17 cellular contexts compared by ENCODE assay signal in genomic region chr4:65437102-65437501, GRCh38.
DNase-seq lines count a peak whose midpoint lies in the region; TF ChIP-seq lines count a peak whose summit lies in the region.
"Had no signal": no experiment of that assay in that cellular context is flagged by ENCODE, and none has a peak within 500 bp of the region (broad histone marks: within the 10 kb centered on the region; RNA-seq: fewer than 3 reads in every experiment).

No MANE protein-coding gene starts in this region.

- H3K4me3 ChIP-seq in choroid plexus epithelial cell (ENCODE audit: low read depth, low read length), result no peak overlapping the region
- H3K4me3 ChIP-seq: BLaER1, GM12878, GM23338, MG63 had no signal

- no peaks in the 10 kb centered on the region for H3K36me3 Mint-ChIP-seq in activated CD4-positive, alpha-beta memory T cell treated with anti-CD3 and anti-CD28 coated beads for 36 hours
- H3K36me3 Mint-ChIP-seq in activated T-helper 1 cell treated with anti-CD3 and anti-CD28 coated beads, Interleukin-12 subunit alpha, Interleukin-12 subunit beta, Interleukin-2, Interleukin-4 antibody, amounts not matched to agents 30 ng/mL and 10 ng/mL and 1 ng/mL, durations not matched to agents 14 hours and 24 hours and 36 hours (ENCODE audit: low read depth), result no peaks in the 10 kb centered on the region
- H3K36me3 Mint-ChIP-seq: CD8-positive, alpha-beta memory T cell had no signal

- H3K9me3 Mint-ChIP-seq in activated CD4-positive, alpha-beta memory T cell treated with anti-CD3 and anti-CD28 coated beads for 36 hours, result peaks cover 3% of the 10 kb centered on the region
- no peaks in the 10 kb centered on the region for H3K9me3 Mint-ChIP-seq in activated T-helper 1 cell treated with anti-CD3 and anti-CD28 coated beads, Interleukin-12 subunit alpha, Interleukin-12 subunit beta, Interleukin-2, Interleukin-4 antibody, amounts not matched to agents 30 ng/mL and 10 ng/mL and 1 ng/mL, durations not matched to agents 14 hours and 24 hours and 36 hours
- H3K9me3 Mint-ChIP-seq: GM23338 had no signal

- H3K4me3 Mint-ChIP-seq in activated CD4-positive, alpha-beta memory T cell treated with anti-CD3 and anti-CD28 coated beads for 36 hours, result no peak overlapping the region
- no peak overlapping the region for H3K4me3 Mint-ChIP-seq in activated T-helper 1 cell treated with anti-CD3 and anti-CD28 coated beads, Interleukin-12 subunit alpha, Interleukin-12 subunit beta, Interleukin-2, Interleukin-4 antibody, amounts not matched to agents 30 ng/mL and 10 ng/mL and 1 ng/mL, durations not matched to agents 14 hours and 24 hours and 36 hours
- H3K4me3 Mint-ChIP-seq: CD8-positive, alpha-beta memory T cell; GM23338 had no signal

- intact Hi-C loops in activated CD4-positive, alpha-beta memory T cell treated with anti-CD3 and anti-CD28 coated beads for 36 hours (cut with micrococcal nuclease), result no loop called here
- intact Hi-C loops in activated T-helper 1 cell treated with anti-CD3 and anti-CD28 coated beads, Interleukin-12 subunit alpha, Interleukin-12 subunit beta, Interleukin-2, Interleukin-4 antibody, amounts not matched to agents 30 ng/mL and 10 ng/mL and 1 ng/mL, durations not matched to agents 14 hours and 24 hours and 36 hours (cut with micrococcal nuclease), result no loop called here

- POLR2A ChIA-PET in activated CD4-positive, alpha-beta memory T cell treated with anti-CD3 and anti-CD28 coated beads for 36 hours (lab: Charles Lee), result no interaction called here

- H3K27me3 Mint-ChIP-seq in activated CD4-positive, alpha-beta memory T cell treated with anti-CD3 and anti-CD28 coated beads for 36 hours, result no peaks in the 10 kb centered on the region
- no peaks in the 10 kb centered on the region for H3K27me3 Mint-ChIP-seq in activated T-helper 1 cell treated with anti-CD3 and anti-CD28 coated beads, Interleukin-12 subunit alpha, Interleukin-12 subunit beta, Interleukin-2, Interleukin-4 antibody, amounts not matched to agents 30 ng/mL and 10 ng/mL and 1 ng/mL, durations not matched to agents 14 hours and 24 hours and 36 hours (ENCODE audit: insufficient read depth)
- H3K27me3 Mint-ChIP-seq: CD8-positive, alpha-beta memory T cell had no signal

- CTCF ChIA-PET in activated CD4-positive, alpha-beta memory T cell treated with anti-CD3 and anti-CD28 coated beads for 36 hours (lab: Charles Lee), result no interaction called here

- TF ChIP-seq CTCF in choroid plexus epithelial cell (conservative IDR thresholded peaks at IDR 0.05; ENCODE audit: low read depth, low read length), result no peak

- no peaks in the 10 kb centered on the region for H3K4me1 Mint-ChIP-seq in activated CD4-positive, alpha-beta memory T cell treated with anti-CD3 and anti-CD28 coated beads for 36 hours (ENCODE audit: low read depth)
- H3K4me1 Mint-ChIP-seq in activated T-helper 1 cell treated with anti-CD3 and anti-CD28 coated beads, Interleukin-12 subunit alpha, Interleukin-12 subunit beta, Interleukin-2, Interleukin-4 antibody, amounts not matched to agents 30 ng/mL and 10 ng/mL and 1 ng/mL, durations not matched to agents 14 hours and 24 hours and 36 hours (ENCODE audit: low read depth), result no peaks in the 10 kb centered on the region
- H3K4me1 Mint-ChIP-seq: CD8-positive, alpha-beta memory T cell had no signal

- DNase-seq in LHCN-M2 (ENCODE audit: low read depth), result peak; percentile 19
- DNase-seq in NCI-H69 (lab: John Stamatoyannopoulos, UW), result peak; percentile 54
- DNase-seq in choroid plexus epithelial cell (ENCODE audit: low read depth), result peak; percentile 25
- DNase-seq in medulla oblongata (ENCODE audit: extremely low spot score), result peak; percentile 4
- DNase-seq in activated CD4-positive, alpha-beta memory T cell treated with anti-CD3 and anti-CD28 coated beads for 36 hours, result no peak
- DNase-seq in activated T-helper 1 cell treated with anti-CD3 and anti-CD28 coated beads, Interleukin-12 subunit alpha, Interleukin-12 subunit beta, Interleukin-2, Interleukin-4 antibody, amounts not matched to agents 30 ng/mL and 10 ng/mL and 1 ng/mL, durations not matched to agents 14 hours and 24 hours and 36 hours (ENCODE audit: low spot score), result no peak
- no peak for DNase-seq in D341Med (ENCODE audit: low spot score)
- DNase-seq in HuH-7 (ENCODE audit: low spot score), result no peak
- DNase-seq: CD8-positive, alpha-beta memory T cell; MG63; NCI-H1092 treated with DMSO at 0.1 percent for 48 hours; NCI-H187 treated with DMSO at 0.1 percent for 48 hours; NCI-H510A; PC-3 had no signal

- no peak overlapping the region for H3K27ac Mint-ChIP-seq in activated CD4-positive, alpha-beta memory T cell treated with anti-CD3 and anti-CD28 coated beads for 36 hours
- no peak overlapping the region for H3K27ac Mint-ChIP-seq in activated T-helper 1 cell treated with anti-CD3 and anti-CD28 coated beads, Interleukin-12 subunit alpha, Interleukin-12 subunit beta, Interleukin-2, Interleukin-4 antibody, amounts not matched to agents 30 ng/mL and 10 ng/mL and 1 ng/mL, durations not matched to agents 14 hours and 24 hours and 36 hours
- H3K27ac Mint-ChIP-seq: CD8-positive, alpha-beta memory T cell; GM23338 had no signal

Comparison
In these comparisons a context has a peak if more than half of its experiments do, and no peak if none do; other contexts are left out.
1. DNase-seq: peak in LHCN-M2 (single experiment), NCI-H69 (single experiment), choroid plexus epithelial cell (single experiment) and medulla oblongata (single experiment); none in activated CD4-positive, alpha-beta memory T cell treated with anti-CD3 and anti-CD28 coated beads for 36 hours (single experiment), activated T-helper 1 cell treated with anti-CD3 and anti-CD28 coated beads, Interleukin-12 subunit alpha, Interleukin-12 subunit beta, Interleukin-2, Interleukin-4 antibody, amounts not matched to agents 30 ng/mL and 10 ng/mL and 1 ng/mL, durations not matched to agents 14 hours and 24 hours and 36 hours (single experiment), D341Med (single experiment) and HuH-7 (single experiment).